In the genomic region with DNA sequence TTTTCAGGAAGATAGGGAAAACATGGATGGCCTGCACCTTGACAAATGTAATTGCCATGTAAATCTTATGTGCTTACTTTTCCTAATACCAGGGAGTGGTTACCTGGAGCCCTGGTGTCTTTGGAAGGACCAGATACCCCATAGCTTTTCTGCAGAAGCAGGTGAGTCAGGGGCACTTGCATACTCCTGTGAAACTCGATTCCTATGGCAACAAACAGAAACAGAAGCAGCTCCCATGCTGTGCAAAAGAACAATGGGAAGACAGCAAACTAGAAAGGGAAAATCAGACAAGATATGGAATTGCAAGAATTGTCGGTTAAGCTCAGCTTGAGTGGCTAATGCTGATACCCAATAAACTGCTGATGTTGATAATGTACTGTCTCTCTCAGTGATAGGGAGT, we compare ENCODE assay signal across 18 cellular contexts.
"Had no signal": no experiment of that assay in that cellular context is flagged by ENCODE, and none has a peak within 500 bp of the region (broad histone marks: within the 10 kb centered on the region; RNA-seq: fewer than 3 reads in every experiment).

No MANE protein-coding gene starts in this region.

- H3K9me3 ChIP-seq: pancreas, suprapubic skin, upper lobe of left lung had no signal

- H3K4me1 ChIP-seq: pancreas, suprapubic skin had no signal

- H3K9me3 Mint-ChIP-seq: activated CD4-positive, alpha-beta memory T cell treated with anti-CD3 and anti-CD28 coated beads, Interleukin-2, amount 10 ng/mL, durations not matched to agents 7 days and 5 days; dendritic cell treated with granulocyte-macrophage colony-stimulating factor and Interleukin-4, amounts not matched to agents 40 ng/mL and 50 ng/mL, for 4 days; stimulated activated naive CD8-positive, alpha-beta T cell treated with anti-CD3 and anti-CD28 coated beads, Interleukin-15, Interleukin-2, amounts not matched to agents 100 ng/mL and 50 ng/mL, for 24 hours had no signal

- ATAC-seq: pancreas, sciatic nerve had no signal

- H3K27ac Mint-ChIP-seq: activated CD4-positive, alpha-beta memory T cell treated with anti-CD3 and anti-CD28 coated beads, Interleukin-2, amount 10 ng/mL, durations not matched to agents 7 days and 5 days; dendritic cell treated with granulocyte-macrophage colony-stimulating factor and Interleukin-4, amounts not matched to agents 40 ng/mL and 50 ng/mL, for 4 days; stimulated activated naive CD8-positive, alpha-beta T cell treated with anti-CD3 and anti-CD28 coated beads, Interleukin-15, Interleukin-2, amounts not matched to agents 100 ng/mL and 50 ng/mL, for 24 hours had no signal

- DNase-seq: activated CD4-positive, alpha-beta memory T cell treated with anti-CD3 and anti-CD28 coated beads, Interleukin-2, amount 10 ng/mL, durations not matched to agents 7 days and 5 days; activated CD4-positive, alpha-beta T cell treated with anti-CD3 and anti-CD28 coated beads for 4 hours; activated gamma-delta T cell treated with Interleukin-2 at 50 U/mL for 16 hours; activated T-cell treated with anti-CD3 and anti-CD28 coated beads, Interleukin-2, amount 50 U/mL, for 48 hours; aorta; effector memory CD4-positive, alpha-beta T cell; foreskin melanocyte; head of caudate nucleus; midbrain; pancreas; T-helper 1 cell; T1000; upper lobe of left lung had no signal

- H3K4me3 Mint-ChIP-seq: activated CD4-positive, alpha-beta memory T cell treated with anti-CD3 and anti-CD28 coated beads, Interleukin-2, amount 10 ng/mL, durations not matched to agents 7 days and 5 days; dendritic cell treated with granulocyte-macrophage colony-stimulating factor and Interleukin-4, amounts not matched to agents 40 ng/mL and 50 ng/mL, for 4 days; stimulated activated naive CD8-positive, alpha-beta T cell treated with anti-CD3 and anti-CD28 coated beads, Interleukin-15, Interleukin-2, amounts not matched to agents 100 ng/mL and 50 ng/mL, for 24 hours had no signal

- H3K4me3 ChIP-seq: lung, pancreas, suprapubic skin, upper lobe of left lung had no signal

- H3K27ac ChIP-seq: pancreas, suprapubic skin, upper lobe of left lung had no signal

- H3K27me3 ChIP-seq: pancreas, suprapubic skin, upper lobe of left lung had no signal

- H3K27me3 Mint-ChIP-seq: activated CD4-positive, alpha-beta memory T cell treated with anti-CD3 and anti-CD28 coated beads, Interleukin-2, amount 10 ng/mL, durations not matched to agents 7 days and 5 days; dendritic cell treated with granulocyte-macrophage colony-stimulating factor and Interleukin-4, amounts not matched to agents 40 ng/mL and 50 ng/mL, for 4 days; stimulated activated naive CD8-positive, alpha-beta T cell treated with anti-CD3 and anti-CD28 coated beads, Interleukin-15, Interleukin-2, amounts not matched to agents 100 ng/mL and 50 ng/mL, for 24 hours had no signal

- H3K36me3 ChIP-seq: pancreas, suprapubic skin, upper lobe of left lung had no signal
